8 cellular contexts compared by ENCODE assay signal in the genomic region with DNA sequence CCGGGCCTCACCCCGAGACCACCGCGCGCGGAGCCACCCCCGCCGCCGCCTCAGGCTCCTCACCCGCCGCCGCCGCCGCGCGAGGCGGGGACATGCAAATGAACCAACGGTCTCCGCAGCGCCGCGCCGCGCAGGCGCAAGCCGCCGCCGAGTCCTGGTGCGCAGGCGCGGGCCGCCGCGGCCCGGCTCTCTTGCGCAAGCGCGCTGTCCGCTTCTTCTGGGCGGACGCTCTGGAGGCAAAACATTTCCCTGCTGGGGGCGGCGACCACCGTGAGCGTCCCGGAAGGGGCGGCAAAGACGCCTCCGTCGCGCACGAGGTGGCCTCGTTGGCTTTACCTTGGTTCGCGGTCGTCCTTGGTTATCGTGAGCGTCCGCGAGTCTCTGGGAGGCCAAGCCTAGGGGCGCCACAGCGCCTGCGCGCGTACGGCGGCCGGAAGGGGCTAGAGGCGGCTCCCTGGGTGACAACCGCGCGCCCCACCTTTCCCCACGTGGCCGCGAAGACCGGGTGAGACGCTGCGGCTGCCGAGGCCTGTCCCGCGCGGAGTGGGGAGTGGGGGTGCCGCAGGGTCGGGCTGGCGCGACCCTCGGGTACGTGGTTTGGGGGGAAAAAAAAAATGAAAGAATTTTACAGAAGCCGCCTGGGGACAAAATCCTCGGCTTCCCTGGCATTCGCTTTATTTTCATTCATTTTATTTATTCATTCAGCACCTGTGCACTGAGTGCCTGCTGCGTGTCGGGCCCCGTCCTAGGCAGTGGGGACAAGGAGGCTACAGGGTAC. TPM values are rescaled to one million over a fixed set of nuclear protein-coding genes. Genes with fewer than 3 reads are reported as not detected.
DNase-seq lines count a peak whose midpoint lies in the region; ATAC-seq and TF ChIP-seq lines count a peak whose summit lies in the region.

TSS of gene ARMC6 (plus strand) at position 178 of the 778 bp plus-strand sequence. CDS start 607 bp downstream, outside the sequence.
TSS of gene SUGP2 (minus strand) at position 92 of the 778 bp plus-strand sequence. CDS start 2,446 bp downstream, outside the sequence.

- peaks cover 26% of the 10 kb centered on the region for H3K4me1 Mint-ChIP-seq in HFFc6 (ENCODE audit: low read depth)

- H3K36me3 ChIP-seq in GM06990 (ENCODE audit: control insufficient read depth, insufficient read depth, low read length), result peaks cover 4% of the 10 kb centered on the region

- peak within 1 kb of the TSS; percentile 91 for H3K27ac Mint-ChIP-seq in HFFc6

- H3K4me3 ChIP-seq in GM06990 (replicated peaks; ENCODE audit: low read depth, low read length) (peak within 1 kb of the TSS; percentile 93), NB4 (ENCODE audit: low read depth, low read length) (peak within 1 kb of the TSS; percentile 87)

- H3K36me3 Mint-ChIP-seq in HFFc6 (ENCODE audit: low read depth), result peaks cover 33% of the 10 kb centered on the region; the same call in 1 of the 2 replicates

- TF ChIP-seq CTCF in GM06990 (IDR thresholded peaks at IDR 0.05; ENCODE audit: insufficient read depth, low read length, poor library complexity, severe bottlenecking) (no peak), HFFc6 (IDR thresholded peaks at IDR 0.05) (peak; percentile 41), NB4 (IDR thresholded peaks at IDR 0.05; ENCODE audit: low read depth, low read length) (no peak)

- TF ChIP-seq POLR2A in NB4 (IDR thresholded peaks at IDR 0.05; ENCODE audit: extremely low read depth, insufficient read length), result peak; percentile 67

- no peaks in the 10 kb centered on the region for H3K9me3 Mint-ChIP-seq in HFFc6

- no peaks in the 10 kb centered on the region; the same call in 1 of the 2 replicates for H3K27me3 Mint-ChIP-seq in HFFc6 (ENCODE audit: insufficient read depth)

- H3K27me3 ChIP-seq in GM06990 (replicated peaks; ENCODE audit: control insufficient read depth, insufficient read depth, low read length), result no peaks in the 10 kb centered on the region

- DNase-seq in GM06990 (ENCODE audit: extremely low read depth, insufficient read length) (peak; percentile 98), HFFc6 (peak; percentile 75), NB4 (ENCODE audit: low read depth) (peak; percentile 94), globus pallidus (ENCODE audit: low spot score) (peak; percentile 83), occipital lobe (lab: John Stamatoyannopoulos, UW) (peak; percentile 74), superior temporal gyrus (ENCODE audit: extremely low spot score) (peak; percentile 85)
- DNase-seq in activated naive CD4-positive, alpha-beta T cell treated with anti-CD3 and anti-CD28 coated beads, Interleukin-2, amount 50 U/mL, for 16 hours, result peak; percentile 90

- peak; percentile 86 for ATAC-seq in SK-N-SH treated with all-trans-retinoic acid at 6 μM for 48 hours

- peak within 1 kb of the TSS; percentile 95 for H3K4me3 Mint-ChIP-seq in HFFc6

TF ChIP-seq in SK-N-SH treated with all-trans-retinoic acid at 6 μM for 48 hours, 23 proteins besides CTCF, POLR2A, EP300 and RAD21:
- TF ChIP-seq OSR1 (CRISPR knock-in tag; IDR thresholded peaks at IDR 0.05) (no peak), ARNTL (CRISPR knock-in tag; IDR thresholded peaks at IDR 0.05; ENCODE audit: borderline replicate concordance, low read depth) (no peak), BACH2 (CRISPR knock-in tag; IDR thresholded peaks at IDR 0.05; ENCODE audit: borderline replicate concordance) (no peak), ESRRG (CRISPR knock-in tag; IDR thresholded peaks at IDR 0.05) (no peak), ZNF565 (CRISPR knock-in tag; conservative IDR thresholded peaks at IDR 0.05; ENCODE audit: low read depth) (no peak), ISL1 (CRISPR knock-in tag; IDR thresholded peaks at IDR 0.05) (no peak), RARB (CRISPR knock-in tag; IDR thresholded peaks at IDR 0.05) (no peak), GLIS3 (CRISPR knock-in tag; IDR thresholded peaks at IDR 0.05) (no peak), PPARA (CRISPR knock-in tag; IDR thresholded peaks at IDR 0.05; ENCODE audit: borderline replicate concordance) (no peak)
- TF ChIP-seq, protein P1, sequence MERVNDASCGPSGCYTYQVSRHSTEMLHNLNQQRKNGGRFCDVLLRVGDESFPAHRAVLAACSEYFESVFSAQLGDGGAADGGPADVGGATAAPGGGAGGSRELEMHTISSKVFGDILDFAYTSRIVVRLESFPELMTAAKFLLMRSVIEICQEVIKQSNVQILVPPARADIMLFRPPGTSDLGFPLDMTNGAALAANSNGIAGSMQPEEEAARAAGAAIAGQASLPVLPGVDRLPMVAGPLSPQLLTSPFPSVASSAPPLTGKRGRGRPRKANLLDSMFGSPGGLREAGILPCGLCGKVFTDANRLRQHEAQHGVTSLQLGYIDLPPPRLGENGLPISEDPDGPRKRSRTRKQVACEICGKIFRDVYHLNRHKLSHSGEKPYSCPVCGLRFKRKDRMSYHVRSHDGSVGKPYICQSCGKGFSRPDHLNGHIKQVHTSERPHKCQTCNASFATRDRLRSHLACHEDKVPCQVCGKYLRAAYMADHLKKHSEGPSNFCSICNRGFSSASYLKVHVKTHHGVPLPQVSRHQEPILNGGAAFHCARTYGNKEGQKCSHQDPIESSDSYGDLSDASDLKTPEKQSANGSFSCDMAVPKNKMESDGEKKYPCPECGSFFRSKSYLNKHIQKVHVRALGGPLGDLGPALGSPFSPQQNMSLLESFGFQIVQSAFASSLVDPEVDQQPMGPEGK (CRISPR knock-in tag; IDR thresholded peaks at IDR 0.05; ENCODE audit: borderline replicate concordance), result no peak

RNA-seq across cellular contexts. Expression of gene ARMC6, which starts in this region (rescaled TPM):
- 10 to 100 TPM; 30.2 to 41.7 (median 32.5) TPM for total RNA-seq in HFFc6 (2021; fragmentation: NEBNext Ultra II Directional; extraction: Animal tissue kit (Norgen Biotek cat#: 25700))
- total RNA-seq in occipital lobe, result 47.4 TPM

RNA-seq across cellular contexts. Expression of gene SUGP2, which starts in this region (rescaled TPM):
- 10 to 100 TPM; 57.6 to 71.5 (median 61.8) TPM for total RNA-seq in HFFc6 (2021; fragmentation: NEBNext Ultra II Directional; extraction: Animal tissue kit (Norgen Biotek cat#: 25700))
- 102 TPM for total RNA-seq in occipital lobe

Comparison
In these comparisons a context has a peak if more than half of its experiments do, and no peak if none do; other contexts are left out.
1. Peak in every context shown above with its lines: DNase-seq, ATAC-seq and H3K4me3 ChIP-seq.